In genomic region chr6:16291739-16292138, GRCh38 we compare ENCODE assay signal across 27 cellular contexts.
"Had no signal": no experiment of that assay in that cellular context is flagged by ENCODE, and none has a peak within 500 bp of the region (broad histone marks: within the 10 kb centered on the region; RNA-seq: fewer than 3 reads in every experiment).

No MANE protein-coding gene starts in this region.

- H3K27me3 ChIP-seq: adrenal gland, ascending aorta, breast epithelium, cardiac muscle cell, dorsolateral prefrontal cortex, gastroesophageal sphincter, heart right ventricle had no signal

- H3K36me3 ChIP-seq: adrenal gland, breast epithelium, cardiac muscle cell had no signal

- H3K9me3 ChIP-seq: adrenal gland, ascending aorta, breast epithelium, gastroesophageal sphincter, heart right ventricle had no signal

- DNase-seq: activated CD4-positive, alpha-beta memory T cell treated with anti-CD3 and anti-CD28 coated beads for 36 hours; activated CD4-positive, alpha-beta T cell treated with anti-CD3 and anti-CD28 coated beads for 36 hours; activated CD4-positive, alpha-beta T cell treated with anti-CD3 and anti-CD28 coated beads, Interleukin-2, amount 10 ng/mL, durations not matched to agents 24 days and 14 days; activated CD4-positive, CD25-positive, alpha-beta regulatory T cell; activated CD4-positive, CD25-positive, alpha-beta regulatory T cell treated with anti-CD3 and anti-CD28 coated beads, Interleukin-2, amount 50 U/mL, for 72 hours; activated CD8-positive, alpha-beta memory T cell treated with anti-CD3 and anti-CD28 coated beads, Interleukin-2, amount 10 ng/mL, durations not matched to agents 7 days and 5 days; activated CD8-positive, alpha-beta memory T cell treated with anti-CD3 and anti-CD28 coated beads, Interleukin-2, amount 50 U/mL, for 4 hours; activated CD8-positive, alpha-beta T cell treated with anti-CD3 and anti-CD28 coated beads, Interleukin-2, amount 10 ng/mL, durations not matched to agents 7 days and 5 days; activated effector memory CD4-positive, alpha-beta T cell treated with anti-CD3 and anti-CD28 coated beads, Interleukin-2, amount 50 U/mL, for 16 hours; activated naive CD4-positive, alpha-beta T cell treated with anti-CD3 and anti-CD28 coated beads for 36 hours; activated naive CD8-positive, alpha-beta T cell treated with anti-CD3 and anti-CD28 coated beads for 36 hours; activated naive CD8-positive, alpha-beta T cell treated with anti-CD3 and anti-CD28 coated beads, Interleukin-2, amount 50 U/mL, for 24 hours; activated T-cell treated with anti-CD3 and anti-CD28 coated beads, Interleukin-2, amount 50 U/mL, for 1 hour; activated T-cell treated with anti-CD3 and anti-CD28 coated beads, Interleukin-2, amount 50 U/mL, for 48 hours; adrenal gland; effector memory CD4-positive, alpha-beta T cell; endodermal cell; foreskin keratinocyte; heart right ventricle; T-helper 2 cell had no signal

- H3K4me1 ChIP-seq: adrenal gland, ascending aorta, breast epithelium, foreskin keratinocyte, gastroesophageal sphincter, heart right ventricle had no signal

- H3K4me3 ChIP-seq: adrenal gland, ascending aorta, breast epithelium, cardiac muscle cell, coronary artery, dorsolateral prefrontal cortex, gastroesophageal sphincter, heart right ventricle had no signal

- ATAC-seq: activated CD4-positive, alpha-beta T cell treated with anti-CD3 and anti-CD28 coated beads for 36 hours; activated CD8-positive, alpha-beta memory T cell treated with anti-CD3 and anti-CD28 coated beads, Interleukin-2, amount 10 ng/mL, durations not matched to agents 7 days and 5 days; activated CD8-positive, alpha-beta T cell treated with anti-CD3 and anti-CD28 coated beads, Interleukin-2, amount 10 ng/mL, durations not matched to agents 7 days and 5 days; activated naive CD8-positive, alpha-beta T cell treated with anti-CD3 and anti-CD28 coated beads, Interleukin-2, amount 50 U/mL, for 24 hours; esophagus mucosa; foreskin keratinocyte; gastroesophageal sphincter; heart right ventricle had no signal

- H3K27ac ChIP-seq: adrenal gland, ascending aorta, breast epithelium, cardiac muscle cell, coronary artery, foreskin keratinocyte, gastroesophageal sphincter, heart right ventricle had no signal
